Comparison of ENCODE assay signal across 12 cellular contexts in genomic region chr12:122227341-122227740, GRCh38. TPM values are rescaled to one million over a fixed set of nuclear protein-coding genes. Genes with fewer than 3 reads are reported as not detected.
DNase-seq lines count a peak whose midpoint lies in the region; TF ChIP-seq lines count a peak whose summit lies in the region.
"Had no signal": no experiment of that assay in that cellular context is flagged by ENCODE, and none has a peak within 500 bp of the region (broad histone marks: within the 10 kb centered on the region; RNA-seq: fewer than 3 reads in every experiment).

No MANE protein-coding gene starts in this region.

- H3K4me1 ChIP-seq in Caco-2, result peaks cover 21% of the 10 kb centered on the region
- H3K4me1 ChIP-seq in GM23248 (ENCODE audit: insufficient read depth), result peaks cover 15% of the 10 kb centered on the region; the same call in 1 of the 2 replicates

- peak overlapping the region; percentile 85 for H3K27ac Mint-ChIP-seq in Caco-2 (ENCODE audit: unreplicated experiment)
- no peak overlapping the region for H3K27ac Mint-ChIP-seq in activated T-cell treated with anti-CD3 and anti-CD28 coated beads, Interleukin-2, amount 50 U/mL, for 24 hours
- H3K27ac Mint-ChIP-seq in nephron progenitor cell, result no peak overlapping the region

- peaks cover 19% of the 10 kb centered on the region for H3K4me1 Mint-ChIP-seq in Caco-2 (ENCODE audit: low read depth, unreplicated experiment)
- H3K4me1 Mint-ChIP-seq in activated T-cell treated with anti-CD3 and anti-CD28 coated beads, Interleukin-2, amount 50 U/mL, for 24 hours (ENCODE audit: low read depth), result peaks cover 37% of the 10 kb centered on the region
- H3K4me1 Mint-ChIP-seq in nephron progenitor cell, result peaks cover 28% of the 10 kb centered on the region

- no peaks in the 10 kb centered on the region for H3K27me3 Mint-ChIP-seq in Caco-2 (ENCODE audit: insufficient read depth, unreplicated experiment)
- no peaks in the 10 kb centered on the region for H3K27me3 Mint-ChIP-seq in activated T-cell treated with anti-CD3 and anti-CD28 coated beads, Interleukin-2, amount 50 U/mL, for 24 hours
- no peaks in the 10 kb centered on the region for H3K27me3 Mint-ChIP-seq in nephron progenitor cell (ENCODE audit: low read depth, poor library complexity)

- no peak overlapping the region; the same call in 1 of the 2 replicates for H3K4me3 ChIP-seq in Caco-2 (ENCODE audit: low read depth, low read length)
- H3K4me3 ChIP-seq in GM23248, result no peak overlapping the region
- H3K4me3 ChIP-seq: lung had no signal

- no peak overlapping the region for H3K4me2 ChIP-seq in GM23248 (ENCODE audit: unreplicated experiment)

- H3K9ac ChIP-seq in GM23248, result no peak overlapping the region

- in situ Hi-C loops in GM23248 (cut with MboI), result no loop called here

- TF ChIP-seq CTCF in Caco-2 (IDR thresholded peaks at IDR 0.05; ENCODE audit: insufficient read depth in 1 of 2, low read depth in 1 of 2, low read length in 1 of 2, severe bottlenecking in 1 of 2, unreplicated experiment in 1 of 2) (no peak), nephron progenitor cell (IDR thresholded peaks at IDR 0.05) (no peak)

- H3K36me3 Mint-ChIP-seq in Caco-2 (ENCODE audit: insufficient read depth, unreplicated experiment), result peaks cover 35% of the 10 kb centered on the region
- peaks cover 68% of the 10 kb centered on the region for H3K36me3 Mint-ChIP-seq in activated T-cell treated with anti-CD3 and anti-CD28 coated beads, Interleukin-2, amount 50 U/mL, for 24 hours (ENCODE audit: low read depth)
- H3K36me3 Mint-ChIP-seq in nephron progenitor cell (ENCODE audit: low read depth), result peaks cover 24% of the 10 kb centered on the region

- no peaks in the 10 kb centered on the region; the same call in none of the 2 replicates for H3K36me3 ChIP-seq in Caco-2 (ENCODE audit: control insufficient read depth, insufficient read depth, low read length)
- peaks cover 3% of the 10 kb centered on the region; the same call in 1 of the 2 replicates for H3K36me3 ChIP-seq in GM23248 (ENCODE audit: low read depth)

- no peak overlapping the region for H3K27ac ChIP-seq in GM23248
- H3K27ac ChIP-seq: SJSA1 had no signal

- 94 to 95% methylated on average over 17 of the region's 17 CpGs for WGBS in GM23248 (ENCODE audit: low coverage in 1 of 2, low lambda C conversion rate in 2 of 2, missing lambda C conversion rate in 2 of 2), 2 experiments

- DNase-seq in Caco-2 (no peak), NCI-H146 treated with DMSO at 0.1 percent for 48 hours (lab: John Stamatoyannopoulos, UW; ENCODE audit: unreplicated experiment) (peak; percentile 20), nephron progenitor cell (no peak), GM23248 (no peak), SKM-1 treated with dmso at 0.1 percent for 144 hours (lab: John Stamatoyannopoulos, UW; ENCODE audit: unreplicated experiment) (no peak), NCI-H2171 (lab: John Stamatoyannopoulos, UW) (no peak), cerebellar cortex (ENCODE audit: low spot score) (no peak)
- peak; percentile 44 for DNase-seq in activated T-cell treated with anti-CD3 and anti-CD28 coated beads, Interleukin-2, amount 50 U/mL, for 24 hours

- peaks cover 5% of the 10 kb centered on the region; the same call in 1 of the 2 replicates for H3F3A ChIP-seq in GM23248 (ENCODE audit: insufficient read depth)

- H3K9me3 ChIP-seq in Caco-2 (no peaks in the 10 kb centered on the region), GM23248 (ENCODE audit: low read depth) (no peaks in the 10 kb centered on the region)
- H3K9me3 ChIP-seq: ascending aorta had no signal

- CTCF ChIA-PET in Caco-2 (lab: Charles Lee), result no interaction called here

- no peak overlapping the region for H2AFZ ChIP-seq in GM23248

- intact Hi-C loops in Caco-2 (cut with micrococcal nuclease; ENCODE audit: unreplicated experiment), result no loop called here

- POLR2A ChIA-PET in Caco-2 (lab: Charles Lee), result no interaction called here

- BruUV-seq in Caco-2 (replicated peaks; lab: Mats Ljungman, UMichigan), result no TSS peak

- no peaks in the 10 kb centered on the region for H3K9me2 ChIP-seq in GM23248 (ENCODE audit: insufficient read depth)

- peak overlapping the region; percentile 97 for H3K4me3 Mint-ChIP-seq in Caco-2 (ENCODE audit: unreplicated experiment)
- H3K4me3 Mint-ChIP-seq in activated T-cell treated with anti-CD3 and anti-CD28 coated beads, Interleukin-2, amount 50 U/mL, for 24 hours, result peak overlapping the region; percentile 57
- peak overlapping the region; percentile 61 for H3K4me3 Mint-ChIP-seq in nephron progenitor cell

- H3K9me3 Mint-ChIP-seq in Caco-2 (ENCODE audit: unreplicated experiment) (no peaks in the 10 kb centered on the region), nephron progenitor cell (no peaks in the 10 kb centered on the region)
- H3K9me3 Mint-ChIP-seq in activated T-cell treated with anti-CD3 and anti-CD28 coated beads, Interleukin-2, amount 50 U/mL, for 24 hours, result no peaks in the 10 kb centered on the region

- H4K20me1 ChIP-seq in GM23248 (ENCODE audit: insufficient read depth), result no peaks in the 10 kb centered on the region

- no peaks in the 10 kb centered on the region for H3K27me3 ChIP-seq in Caco-2 (replicated peaks; ENCODE audit: control insufficient read depth, insufficient read depth, low read length)
- H3K27me3 ChIP-seq in GM23248 (replicated peaks; ENCODE audit: insufficient read depth), result no peaks in the 10 kb centered on the region
- H3K27me3 ChIP-seq: ascending aorta, SJSA1 had no signal

- peaks cover 31% of the 10 kb centered on the region for H3K79me2 ChIP-seq in GM23248 (ENCODE audit: insufficient read depth)

RNA-seq across cellular contexts. Expression of gene DIABLO, which starts 1.5 kb away (rescaled TPM):
- total RNA-seq in Caco-2 (2022), result 76.1 and 86.6 TPM in 2 replicates
- total RNA-seq in GM23248 (2014; rRNA removed; shearing (Covaris generic)), result 45.4 and 50.6 TPM in 2 replicates
- polyA plus RNA-seq in GM23248 (2016; fragmentation: Nextera tagmentation; extraction: Ambion mirVana), result 66.0 and 67.6 TPM in 2 replicates

RNA-seq across cellular contexts. Expression of gene B3GNT4, which starts 23.8 kb away (rescaled TPM):
- 2.2 and 3.8 TPM in 2 replicates for total RNA-seq in Caco-2 (2022)
- total RNA-seq in GM23248 (2014; rRNA removed; shearing (Covaris generic)), result 0.22 TPM in 1 of 2 replicates, not detected in the other
- 0.40 and 0.82 TPM in 2 replicates for polyA plus RNA-seq in GM23248 (2016; fragmentation: Nextera tagmentation; extraction: Ambion mirVana)
- total RNA-seq: ascending aorta, SJSA1 had no signal

RNA-seq across cellular contexts. Expression of gene VPS33A, which starts 39.0 kb away (rescaled TPM):
- total RNA-seq in Caco-2 (2022), result 34.9 and 36.5 TPM in 2 replicates
- 15.0 and 16.0 TPM in 2 replicates for total RNA-seq in GM23248 (2014; rRNA removed; shearing (Covaris generic))
- polyA plus RNA-seq in GM23248 (2016; fragmentation: Nextera tagmentation; extraction: Ambion mirVana), result 15.3 and 16.2 TPM in 2 replicates

RNA-seq across cellular contexts. Expression of gene LRRC43, which starts 44.4 kb away (rescaled TPM):
- 0.34 TPM in 1 of 2 replicates, not detected in the other for total RNA-seq in Caco-2 (2022)
- total RNA-seq in GM23248 (2014; rRNA removed; shearing (Covaris generic)), result 6.4 TPM in 1 of 2 replicates, not detected in the other
- 1.5 and 1.9 TPM in 2 replicates for polyA plus RNA-seq in GM23248 (2016; fragmentation: Nextera tagmentation; extraction: Ambion mirVana)
- total RNA-seq: ascending aorta, M059J, SJSA1 had no signal

RNA-seq across cellular contexts. Expression of gene IL31, which starts 53.3 kb away (rescaled TPM):
- total RNA-seq in Caco-2 (2022), result not detected in 2 replicates
- total RNA-seq in GM23248 (2014; rRNA removed; shearing (Covaris generic)), result not detected in 2 replicates
- not detected in 2 replicates for polyA plus RNA-seq in GM23248 (2016; fragmentation: Nextera tagmentation; extraction: Ambion mirVana)
- total RNA-seq: ascending aorta, lung, M059J, SJSA1 had no signal
- polyA plus RNA-seq: lung had no signal

Comparison
In these comparisons a context has a peak if more than half of its experiments do, and no peak if none do; other contexts are left out.
1. DNase-seq: peak in NCI-H146 treated with DMSO at 0.1 percent for 48 hours (single experiment) and activated T-cell treated with anti-CD3 and anti-CD28 coated beads, Interleukin-2, amount 50 U/mL, for 24 hours (single experiment); none in Caco-2 (0 of 2), nephron progenitor cell (single experiment), GM23248 (single experiment), SKM-1 treated with dmso at 0.1 percent for 144 hours (single experiment), NCI-H2171 (single experiment) and cerebellar cortex (single experiment).
2. Peak in every context shown above with its lines, with median percentiles within 50 percentile points of each other: H3K4me3 Mint-ChIP-seq.